1 cellular context compared by ENCODE assay signal in the genomic region with DNA sequence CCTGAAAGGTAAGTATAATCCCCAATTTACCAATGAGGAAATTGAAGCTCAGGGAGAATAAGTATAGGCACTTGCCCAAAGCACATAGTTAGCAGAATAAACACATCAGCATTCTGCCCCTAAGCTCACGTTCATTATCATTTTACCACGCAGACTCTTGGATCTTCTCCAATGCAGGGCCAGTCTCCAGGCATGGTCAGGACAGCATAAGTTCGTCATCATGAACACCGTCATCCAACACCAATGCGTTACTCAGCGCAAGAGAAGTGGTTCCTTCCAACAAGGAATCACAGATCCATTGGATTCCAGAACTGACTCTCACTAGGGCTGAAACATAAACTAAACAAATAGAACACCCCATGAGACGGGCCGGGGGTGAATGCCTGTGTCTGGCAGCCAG.
A peak's percentile ranks its signal among the peaks of the same experiment; 100 is the strongest.
TF ChIP-seq lines count a peak whose summit lies in the region.

No MANE protein-coding gene starts in this region.

TF ChIP-seq in IMR-90, 13 proteins besides CTCF, POLR2A, EP300 and RAD21 (continued from another document):
- TF ChIP-seq FOS (IDR thresholded peaks at IDR 0.05; ENCODE audit: low read depth, low read length) = no peak
- TF ChIP-seq BHLHE40 (IDR thresholded peaks at IDR 0.05; ENCODE audit: low read depth, low read length) = peak; percentile 74; the same call in 1 of the 2 replicates
- 0 out of 2 replicates have a peak, but pooled peaks have one; percentile 2 for TF ChIP-seq MAFK (IDR thresholded peaks at IDR 0.05; ENCODE audit: low read depth, low read length)
- TF ChIP-seq SMC3 (IDR thresholded peaks at IDR 0.05; ENCODE audit: low read depth, low read length) = no peak
